ENCODE assay signal across 3 cellular contexts in the genomic region with DNA sequence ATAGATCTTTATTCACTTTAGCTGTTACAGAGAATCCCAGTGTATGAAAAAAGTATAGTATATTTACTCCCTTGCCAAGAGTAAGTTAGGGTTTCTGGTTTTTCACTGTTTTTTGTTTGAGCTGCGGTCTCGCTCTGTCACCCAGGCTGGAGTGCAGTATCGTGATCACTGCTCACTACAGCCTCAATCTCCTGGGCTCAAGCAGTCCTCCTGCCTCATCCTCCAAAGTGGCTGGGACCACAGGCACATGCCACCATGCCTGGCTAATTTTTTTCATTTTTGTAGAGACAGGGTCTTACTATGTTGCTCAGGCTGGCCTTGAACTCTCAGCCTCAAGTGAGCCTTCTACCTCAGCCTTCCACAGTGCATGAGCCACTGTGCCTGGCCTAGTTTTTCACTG.
TF ChIP-seq lines count a peak whose summit lies in the region.

No MANE protein-coding gene starts in this region.

TF ChIP-seq in A549, 52 proteins besides CTCF, POLR2A, EP300 and RAD21:
- no peak for TF ChIP-seq EHMT2 (IDR thresholded peaks at IDR 0.05; ENCODE audit: low read depth)
- no peak for TF ChIP-seq CBX8 (IDR thresholded peaks at IDR 0.05)
- TF ChIP-seq, protein P1, sequence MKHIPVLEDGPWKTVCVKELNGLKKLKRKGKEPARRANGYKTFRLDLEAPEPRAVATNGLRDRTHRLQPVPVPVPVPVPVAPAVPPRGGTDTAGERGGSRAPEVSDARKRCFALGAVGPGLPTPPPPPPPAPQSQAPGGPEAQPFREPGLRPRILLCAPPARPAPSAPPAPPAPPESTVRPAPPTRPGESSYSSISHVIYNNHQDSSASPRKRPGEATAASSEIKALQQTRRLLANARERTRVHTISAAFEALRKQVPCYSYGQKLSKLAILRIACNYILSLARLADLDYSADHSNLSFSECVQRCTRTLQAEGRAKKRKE (CRISPR knock-in tag; IDR thresholded peaks at IDR 0.05; ENCODE audit: low read depth) = no peak
- TF ChIP-seq, protein P2, sequence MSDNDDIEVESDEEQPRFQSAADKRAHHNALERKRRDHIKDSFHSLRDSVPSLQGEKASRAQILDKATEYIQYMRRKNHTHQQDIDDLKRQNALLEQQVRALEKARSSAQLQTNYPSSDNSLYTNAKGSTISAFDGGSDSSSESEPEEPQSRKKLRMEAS (IDR thresholded peaks at IDR 0.05) = no peak
- TF ChIP-seq NFE2L2 (conservative IDR thresholded peaks at IDR 0.05; ENCODE audit: low read length) = no peak
- no peak for TF ChIP-seq NR3C1 (IDR thresholded peaks at IDR 0.05)
- no peak for TF ChIP-seq FOSB (CRISPR knock-in tag; IDR thresholded peaks at IDR 0.05)
- TF ChIP-seq SREBF2 (IDR thresholded peaks at IDR 0.05) = no peak
- no peak for TF ChIP-seq POLR2AphosphoS2 (conservative IDR thresholded peaks at IDR 0.05; ENCODE audit: low read length)
- no peak for TF ChIP-seq HOXB5 (CRISPR knock-in tag; IDR thresholded peaks at IDR 0.05)
- TF ChIP-seq TP53 (CRISPR knock-in tag; IDR thresholded peaks at IDR 0.05) = no peak
- no peak for TF ChIP-seq NPAS2 (CRISPR knock-in tag; IDR thresholded peaks at IDR 0.05; ENCODE audit: borderline replicate concordance)

TF ChIP-seq in IMR-90, 13 proteins besides CTCF, POLR2A, EP300 and RAD21:
- no peak for TF ChIP-seq SMC3 (IDR thresholded peaks at IDR 0.05; ENCODE audit: low read depth, low read length)
- TF ChIP-seq NFE2L2 (IDR thresholded peaks at IDR 0.05; ENCODE audit: low read depth, low read length) = no peak
- TF ChIP-seq CEBPB (IDR thresholded peaks at IDR 0.05; ENCODE audit: low read depth, low read length) = no peak
- TF ChIP-seq MXI1 (IDR thresholded peaks at IDR 0.05; ENCODE audit: borderline replicate concordance, low read depth, low read length) = no peak
- no peak for TF ChIP-seq RCOR1 (IDR thresholded peaks at IDR 0.05; ENCODE audit: insufficient replicate concordance, low read length)
- no peak for TF ChIP-seq BHLHE40 (IDR thresholded peaks at IDR 0.05; ENCODE audit: low read depth, low read length)
- TF ChIP-seq, protein P3, sequence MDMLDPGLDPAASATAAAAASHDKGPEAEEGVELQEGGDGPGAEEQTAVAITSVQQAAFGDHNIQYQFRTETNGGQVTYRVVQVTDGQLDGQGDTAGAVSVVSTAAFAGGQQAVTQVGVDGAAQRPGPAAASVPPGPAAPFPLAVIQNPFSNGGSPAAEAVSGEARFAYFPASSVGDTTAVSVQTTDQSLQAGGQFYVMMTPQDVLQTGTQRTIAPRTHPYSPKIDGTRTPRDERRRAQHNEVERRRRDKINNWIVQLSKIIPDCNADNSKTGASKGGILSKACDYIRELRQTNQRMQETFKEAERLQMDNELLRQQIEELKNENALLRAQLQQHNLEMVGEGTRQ (IDR thresholded peaks at IDR 0.05; ENCODE audit: low read depth, low read length) = no peak
- no peak for TF ChIP-seq RFX5 (IDR thresholded peaks at IDR 0.05; ENCODE audit: low read depth, low read length)
- no peak for TF ChIP-seq CHD1 (IDR thresholded peaks at IDR 0.05; ENCODE audit: low read depth, low read length)
- no peak for TF ChIP-seq MAFK (IDR thresholded peaks at IDR 0.05; ENCODE audit: low read depth, low read length)
- TF ChIP-seq, protein P4, sequence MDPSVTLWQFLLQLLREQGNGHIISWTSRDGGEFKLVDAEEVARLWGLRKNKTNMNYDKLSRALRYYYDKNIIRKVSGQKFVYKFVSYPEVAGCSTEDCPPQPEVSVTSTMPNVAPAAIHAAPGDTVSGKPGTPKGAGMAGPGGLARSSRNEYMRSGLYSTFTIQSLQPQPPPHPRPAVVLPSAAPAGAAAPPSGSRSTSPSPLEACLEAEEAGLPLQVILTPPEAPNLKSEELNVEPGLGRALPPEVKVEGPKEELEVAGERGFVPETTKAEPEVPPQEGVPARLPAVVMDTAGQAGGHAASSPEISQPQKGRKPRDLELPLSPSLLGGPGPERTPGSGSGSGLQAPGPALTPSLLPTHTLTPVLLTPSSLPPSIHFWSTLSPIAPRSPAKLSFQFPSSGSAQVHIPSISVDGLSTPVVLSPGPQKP (IDR thresholded peaks at IDR 0.05; ENCODE audit: borderline replicate concordance, low read depth, low read length) = no peak
- TF ChIP-seq FOS (IDR thresholded peaks at IDR 0.05; ENCODE audit: low read depth, low read length) = no peak
- TF ChIP-seq MAZ (IDR thresholded peaks at IDR 0.05; ENCODE audit: borderline replicate concordance, low read depth, low read length) = no peak

TF ChIP-seq in H1, 55 proteins besides CTCF, POLR2A, EP300 and RAD21:
- no peak for TF ChIP-seq CEBPB (IDR thresholded peaks at IDR 0.05; ENCODE audit: low read depth, low read length)
- no peak for TF ChIP-seq RNF2 (IDR thresholded peaks at IDR 0.05; ENCODE audit: borderline replicate concordance, low read depth, low read length, missing control alignments, poor library complexity, severe bottlenecking)
- no peak for TF ChIP-seq SUZ12 (IDR thresholded peaks at IDR 0.05; ENCODE audit: low read length)
- TF ChIP-seq, protein P3 (IDR thresholded peaks at IDR 0.05; ENCODE audit: low read length) = no peak
- no peak for TF ChIP-seq HDAC6 (IDR thresholded peaks at IDR 0.05; ENCODE audit: low read depth, low read length)
- no peak for TF ChIP-seq POU5F1 (IDR thresholded peaks at IDR 0.05; ENCODE audit: low read depth, low read length)
- TF ChIP-seq, protein P5, sequence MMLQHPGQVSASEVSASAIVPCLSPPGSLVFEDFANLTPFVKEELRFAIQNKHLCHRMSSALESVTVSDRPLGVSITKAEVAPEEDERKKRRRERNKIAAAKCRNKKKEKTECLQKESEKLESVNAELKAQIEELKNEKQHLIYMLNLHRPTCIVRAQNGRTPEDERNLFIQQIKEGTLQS (IDR thresholded peaks at IDR 0.05; ENCODE audit: insufficient read depth, low read depth, low read length) = no peak
- no peak for TF ChIP-seq RXRA (IDR thresholded peaks at IDR 0.05; ENCODE audit: insufficient read depth, low read depth, low read length)
- no peak for TF ChIP-seq RBBP5 (IDR thresholded peaks at IDR 0.05; ENCODE audit: borderline replicate concordance, low read depth, low read length)
- TF ChIP-seq, protein P6, sequence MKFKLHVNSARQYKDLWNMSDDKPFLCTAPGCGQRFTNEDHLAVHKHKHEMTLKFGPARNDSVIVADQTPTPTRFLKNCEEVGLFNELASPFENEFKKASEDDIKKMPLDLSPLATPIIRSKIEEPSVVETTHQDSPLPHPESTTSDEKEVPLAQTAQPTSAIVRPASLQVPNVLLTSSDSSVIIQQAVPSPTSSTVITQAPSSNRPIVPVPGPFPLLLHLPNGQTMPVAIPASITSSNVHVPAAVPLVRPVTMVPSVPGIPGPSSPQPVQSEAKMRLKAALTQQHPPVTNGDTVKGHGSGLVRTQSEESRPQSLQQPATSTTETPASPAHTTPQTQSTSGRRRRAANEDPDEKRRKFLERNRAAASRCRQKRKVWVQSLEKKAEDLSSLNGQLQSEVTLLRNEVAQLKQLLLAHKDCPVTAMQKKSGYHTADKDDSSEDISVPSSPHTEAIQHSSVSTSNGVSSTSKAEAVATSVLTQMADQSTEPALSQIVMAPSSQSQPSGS (IDR thresholded peaks at IDR 0.05; ENCODE audit: low read length) = no peak
- no peak for TF ChIP-seq SAP30 (IDR thresholded peaks at IDR 0.05; ENCODE audit: insufficient read depth, insufficient replicate concordance, low read length)
- no peak for TF ChIP-seq KDM4A (IDR thresholded peaks at IDR 0.05; ENCODE audit: low read depth, low read length, severe bottlenecking)
- TF ChIP-seq GABPA (IDR thresholded peaks at IDR 0.05; ENCODE audit: borderline replicate concordance, insufficient read depth, low read length) = no peak
